ENCODE assay signal across 19 cellular contexts in the genomic region with DNA sequence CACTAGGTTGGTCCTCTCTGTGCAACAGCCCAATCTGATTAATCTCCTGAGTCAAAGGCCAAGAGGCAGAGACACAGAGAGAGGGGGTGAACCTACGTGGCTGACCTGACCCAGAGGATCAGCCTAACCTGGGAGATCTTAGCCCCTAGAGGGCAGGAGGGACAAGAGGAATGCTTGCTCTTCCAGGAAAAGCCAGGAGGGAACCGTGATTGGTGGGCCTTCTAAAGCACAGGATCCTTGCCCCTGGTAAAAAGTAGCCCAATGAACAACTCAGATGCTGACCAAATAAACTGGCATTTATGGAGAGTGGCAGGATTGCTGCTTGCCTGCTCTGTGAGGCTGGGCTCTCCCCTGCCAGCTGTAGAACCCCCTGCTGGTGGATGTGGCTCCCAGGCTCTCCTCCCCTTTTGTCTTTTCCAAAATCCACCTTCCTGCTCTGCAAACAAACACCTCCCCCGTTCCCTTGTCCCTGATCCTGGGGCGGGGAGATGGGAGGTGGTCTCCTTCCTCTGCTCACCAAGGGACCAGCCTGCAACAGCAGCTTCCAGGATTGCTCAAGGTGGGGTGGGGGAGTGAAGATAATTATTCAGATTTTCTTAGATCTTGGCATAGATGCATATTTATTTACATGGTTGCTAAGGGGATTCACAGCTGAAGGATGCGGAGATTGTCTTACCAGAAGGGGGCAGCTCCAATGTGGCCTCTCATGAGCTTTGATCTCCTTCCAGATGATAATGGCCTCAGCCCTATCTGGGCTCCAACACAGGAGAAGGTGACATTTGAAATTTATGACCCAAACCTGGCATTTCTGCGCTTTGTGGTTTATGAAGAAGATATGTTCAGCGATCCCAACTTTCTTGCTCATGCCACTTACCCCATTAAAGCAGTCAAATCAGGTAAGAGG.
DNase-seq lines count a peak whose midpoint lies in the region; ATAC-seq and TF ChIP-seq lines count a peak whose summit lies in the region.
"Had no signal": no experiment of that assay in that cellular context is flagged by ENCODE, and none has a peak within 500 bp of the region (broad histone marks: within the 10 kb centered on the region; RNA-seq: fewer than 3 reads in every experiment).

No MANE protein-coding gene starts in this region.

- H3K4me1 Mint-ChIP-seq in immature natural killer cell (peaks cover 6 to 21% of the 10 kb centered on the region in 2 donors), T-cell (no peaks in the 10 kb centered on the region)
- H3K4me1 Mint-ChIP-seq: activated naive CD8-positive, alpha-beta T cell treated with anti-CD3 and anti-CD28 coated beads, Interleukin-2, amount 10 ng/mL, durations not matched to agents 7 days and 5 days had no signal

- TF ChIP-seq CTCF in DOHH2 (IDR thresholded peaks at IDR 0.05; ENCODE audit: low read depth, low read length, poor library complexity, severe bottlenecking) (peak; percentile 33), VCaP (conservative IDR thresholded peaks at IDR 0.05) (0 out of 2 replicates have a peak, but pooled peaks have one; percentile 15), prostate gland (IDR thresholded peaks at IDR 0.05) (no peak)

- DNase-seq in HT-29 (ENCODE audit: low spot score) (peak; percentile 53), immature natural killer cell (no peak), prostate gland (ENCODE audit: low spot score) (no peak), T-cell (no peak)
- DNase-seq in effector memory CD4-positive, alpha-beta T cell = no peak
- no peak for DNase-seq in activated CD4-positive, alpha-beta T cell treated with anti-CD3 and anti-CD28 coated beads for 4 hours
- DNase-seq: activated CD8-positive, alpha-beta memory T cell treated with anti-CD3 and anti-CD28 coated beads, Interleukin-2, amount 50 U/mL, for 48 hours; activated naive CD8-positive, alpha-beta T cell treated with anti-CD3 and anti-CD28 coated beads, Interleukin-2, amount 10 ng/mL, durations not matched to agents 7 days and 5 days; colonic mucosa; gastrocnemius medialis; GM23248; left cardiac atrium; NCI-H2081; occipital lobe; spleen; upper lobe of right lung had no signal

- no peak overlapping the region for H3K4me3 ChIP-seq in DOHH2 (ENCODE audit: low read length)
- no peak overlapping the region for H3K4me3 ChIP-seq in effector memory CD4-positive, alpha-beta T cell (ENCODE audit: insufficient read depth, low read depth, low read length, poor library complexity, severe bottlenecking)
- no peak overlapping the region for H3K4me3 ChIP-seq in prostate gland
- H3K4me3 ChIP-seq: colonic mucosa, gastrocnemius medialis, GM23248, spleen, upper lobe of right lung had no signal

- no peaks in the 10 kb centered on the region for H3K9me3 ChIP-seq in DOHH2 (ENCODE audit: control insufficient read depth, insufficient read depth, low read length)
- H3K9me3 ChIP-seq in effector memory CD4-positive, alpha-beta T cell (ENCODE audit: control insufficient read depth, low read length) = no peaks in the 10 kb centered on the region
- H3K9me3 ChIP-seq in prostate gland = no peaks in the 10 kb centered on the region
- H3K9me3 ChIP-seq: Caco-2, colonic mucosa, gastrocnemius medialis, spleen, upper lobe of right lung had no signal

- no peak for TF ChIP-seq POLR2A in prostate gland (IDR thresholded peaks at IDR 0.05)

- no peaks in the 10 kb centered on the region for H3K27me3 ChIP-seq in DOHH2 (ENCODE audit: control insufficient read depth, low read length)
- no peaks in the 10 kb centered on the region for H3K27me3 ChIP-seq in effector memory CD4-positive, alpha-beta T cell (replicated peaks; ENCODE audit: control insufficient read depth, insufficient read depth, low read length, poor library complexity, severe bottlenecking)
- H3K27me3 ChIP-seq in prostate gland (replicated peaks; ENCODE audit: insufficient read depth) = no peaks in the 10 kb centered on the region
- H3K27me3 ChIP-seq: colonic mucosa, gastrocnemius medialis, spleen, upper lobe of right lung had no signal

- no peaks in the 10 kb centered on the region for H3K79me2 ChIP-seq in DOHH2 (ENCODE audit: control insufficient read depth, low read length)

- WGBS in prostate gland = 58% methylated on average over 7 of the region's 7 CpGs

- H3K9me2 ChIP-seq in DOHH2 (replicated peaks; ENCODE audit: control insufficient read depth, low read length) = no peaks in the 10 kb centered on the region

- H3K4me2 ChIP-seq in DOHH2 (ENCODE audit: low read length) = no peak overlapping the region

- ATAC-seq in T-cell (replicated peaks in 1 of 4) = no peak
- ATAC-seq: gastrocnemius medialis, left cardiac atrium, upper lobe of right lung had no signal

- H3K36me3 Mint-ChIP-seq in immature natural killer cell = peaks cover 25 to 68% (median 55%) of the 10 kb centered on the region in 3 donors
- no peaks in the 10 kb centered on the region for H3K36me3 Mint-ChIP-seq in T-cell
- H3K36me3 Mint-ChIP-seq: activated naive CD8-positive, alpha-beta T cell treated with anti-CD3 and anti-CD28 coated beads, Interleukin-2, amount 10 ng/mL, durations not matched to agents 7 days and 5 days had no signal

- H3F3A ChIP-seq in DOHH2 (ENCODE audit: control insufficient read depth, insufficient read depth) = no peaks in the 10 kb centered on the region

- CTCF ChIA-PET in T-cell (lab: Charles Lee) = interaction anchor here in 1 of 2 donors (4.5 kb wide), 1 partner anchor 291 kb away, joined by 16 read pairs; no protein-coding TSS in a partner anchor

- H3K36me3 ChIP-seq in DOHH2 (ENCODE audit: control insufficient read depth, low read length) = peaks cover 100% of the 10 kb centered on the region
- H3K36me3 ChIP-seq in effector memory CD4-positive, alpha-beta T cell (ENCODE audit: control insufficient read depth, insufficient read depth, low read length) = no peaks in the 10 kb centered on the region
- no peaks in the 10 kb centered on the region for H3K36me3 ChIP-seq in prostate gland
- H3K36me3 ChIP-seq: colonic mucosa, gastrocnemius medialis had no signal

- intact Hi-C loops in prostate gland (cut with DNase I) = no loop called here

- H3K27ac ChIP-seq in DOHH2 (ENCODE audit: low read depth, low read length) = no peak overlapping the region
- H3K27ac ChIP-seq in VCaP = no peak overlapping the region
- H3K27ac ChIP-seq in effector memory CD4-positive, alpha-beta T cell (ENCODE audit: insufficient read depth, low read length, poor library complexity, severe bottlenecking) = no peak overlapping the region
- no peak overlapping the region for H3K27ac ChIP-seq in prostate gland
- H3K27ac ChIP-seq: colonic mucosa, gastrocnemius medialis, GM23248, spleen, upper lobe of right lung had no signal

- H3K27ac Mint-ChIP-seq in immature natural killer cell (peak overlapping the region in 5 of 6 donors; percentile 35 to 68 (median 55)), T-cell (no peak overlapping the region)
- H3K27ac Mint-ChIP-seq: activated naive CD8-positive, alpha-beta T cell treated with anti-CD3 and anti-CD28 coated beads, Interleukin-2, amount 10 ng/mL, durations not matched to agents 7 days and 5 days had no signal

- H3K4me1 ChIP-seq in DOHH2 (ENCODE audit: control insufficient read depth, low read length) (no peaks in the 10 kb centered on the region), prostate gland (replicated peaks) (no peaks in the 10 kb centered on the region)
- H3K4me1 ChIP-seq in effector memory CD4-positive, alpha-beta T cell (ENCODE audit: control insufficient read depth, insufficient read depth, low read length, poor library complexity, severe bottlenecking) = no peaks in the 10 kb centered on the region
- H3K4me1 ChIP-seq: Caco-2, colonic mucosa, gastrocnemius medialis, spleen, upper lobe of right lung had no signal

- H3K27me3 Mint-ChIP-seq in immature natural killer cell (ENCODE audit: low read depth in 3 of 3) = peaks cover 0 to 8% (median 2%) of the 10 kb centered on the region in 3 donors
- H3K27me3 Mint-ChIP-seq in T-cell = peaks cover 0 to 2% of the 10 kb centered on the region in 2 donors
- H3K27me3 Mint-ChIP-seq: activated naive CD8-positive, alpha-beta T cell treated with anti-CD3 and anti-CD28 coated beads, Interleukin-2, amount 10 ng/mL, durations not matched to agents 7 days and 5 days had no signal

- no peak overlapping the region for H3K4me3 Mint-ChIP-seq in immature natural killer cell
- no peak overlapping the region for H3K4me3 Mint-ChIP-seq in T-cell
- H3K4me3 Mint-ChIP-seq: activated naive CD8-positive, alpha-beta T cell treated with anti-CD3 and anti-CD28 coated beads, Interleukin-2, amount 10 ng/mL, durations not matched to agents 7 days and 5 days had no signal

- H3K9me3 Mint-ChIP-seq in immature natural killer cell (no peaks in the 10 kb centered on the region), T-cell (no peaks in the 10 kb centered on the region)
- H3K9me3 Mint-ChIP-seq: activated naive CD8-positive, alpha-beta T cell treated with anti-CD3 and anti-CD28 coated beads, Interleukin-2, amount 10 ng/mL, durations not matched to agents 7 days and 5 days had no signal

- H4K20me1 ChIP-seq in DOHH2 (ENCODE audit: control insufficient read depth, insufficient read depth, low read depth, low read length) = no peaks in the 10 kb centered on the region

- POLR2A ChIA-PET in T-cell (lab: Charles Lee) = no interaction called here

Comparison
In these comparisons a context has a peak if more than half of its experiments do, and no peak if none do; other contexts are left out.
1. CTCF ChIP-seq: peak in DOHH2 (single experiment) and VCaP (single experiment); none in prostate gland (0 of 4).
2. H3K27ac Mint-ChIP-seq: peak in immature natural killer cell (5 of 6); none in T-cell (0 of 2).